Comparison of ENCODE assay signal across 23 cellular contexts in genomic region chr4:38923746-38924145, GRCh38. TPM values are rescaled to one million over a fixed set of nuclear protein-coding genes. Genes with fewer than 3 reads are reported as not detected.
DNase-seq lines count a peak whose midpoint lies in the region; ATAC-seq, FAIRE-seq and TF ChIP-seq lines count a peak whose summit lies in the region.
"Had no signal": no experiment of that assay in that cellular context is flagged by ENCODE, and none has a peak within 500 bp of the region (broad histone marks: within the 10 kb centered on the region; RNA-seq: fewer than 3 reads in every experiment).

No MANE protein-coding gene starts in this region.

- intact Hi-C loops in dorsolateral prefrontal cortex (cut with DNase I), result loop anchor here (5.0 to 10.0 kb wide), 2 partner anchors 121 to 124 kb away; no protein-coding TSS in a partner anchor

- H3K36me3 ChIP-seq in rectal smooth muscle tissue (ENCODE audit: control insufficient read depth, insufficient read depth, low read length), result peaks cover 21% of the 10 kb centered on the region
- H3K36me3 ChIP-seq: BLaER1 had no signal

- FAIRE-seq in urothelium cell line (lab: Jason Lieb, UNC), result no peak
- FAIRE-seq: A204.1, GM19239 had no signal

- peak; percentile 30 for DNase-seq in Caki2 (ENCODE audit: low read depth)
- no peak for DNase-seq in dorsolateral prefrontal cortex
- peak; percentile 50 for DNase-seq in kidney tubule cell (ENCODE audit: low spot score)
- DNase-seq in urothelium cell line (ENCODE audit: low spot score), result no peak
- DNase-seq in NCI-H526 treated with DMSO at 0.1 percent for 48 hours (lab: John Stamatoyannopoulos, UW), result no peak
- no peak for DNase-seq in NCI-H446 (lab: John Stamatoyannopoulos, UW)
- DNase-seq: Calu3; CD4-positive, alpha-beta memory T cell; GF-D8; GM23248; HCEC 1CT; MM.1S; NCI-H1105 treated with DMSO at 0.1 percent for 48 hours; NCI-H1694; NCI-H2107; NCI-H2227 treated with DMSO at 0.1 percent for 48 hours; NCI-H524; SHP77 treated with DMSO at 0.1 percent for 48 hours had no signal

- peaks cover 47% of the 10 kb centered on the region for H3K4me1 ChIP-seq in rectal smooth muscle tissue (ENCODE audit: control insufficient read depth, insufficient read depth, low read length)

- H3K27ac ChIP-seq in dorsolateral prefrontal cortex (peak overlapping the region in 57 of 59 donors; percentile 13 to 98 (median 91)), rectal smooth muscle tissue (ENCODE audit: low read depth, low read length) (peak overlapping the region; percentile 74)
- H3K27ac ChIP-seq: BLaER1, GM23248 had no signal

- ATAC-seq in HG03571 (IDR thresholded peaks at IDR 0.05; ENCODE audit: unreplicated experiment), result no peak

- in situ Hi-C loops in Caki2 (cut with HindIII; ENCODE audit: low pct_unique_long_range_greater_than_20kb, low sequenced_read_pairs), result no loop called here

- H3K27me3 ChIP-seq in dorsolateral prefrontal cortex, result no peaks in the 10 kb centered on the region
- no peaks in the 10 kb centered on the region for H3K27me3 ChIP-seq in rectal smooth muscle tissue (ENCODE audit: control insufficient read depth, insufficient read depth, low read length)
- H3K27me3 ChIP-seq: BLaER1 had no signal

- no peak overlapping the region for H3K4me3 ChIP-seq in dorsolateral prefrontal cortex
- no peak overlapping the region for H3K4me3 ChIP-seq in rectal smooth muscle tissue (ENCODE audit: low read length)
- H3K4me3 ChIP-seq: BLaER1, GM23248 had no signal

- no peak overlapping the region for H3K9ac ChIP-seq in rectal smooth muscle tissue (ENCODE audit: low read length)
- H3K9ac ChIP-seq: BLaER1, GM23248 had no signal

- no peak for TF ChIP-seq CTCF in dorsolateral prefrontal cortex (IDR thresholded peaks at IDR 0.05 in 54 of 56, conservative IDR thresholded peaks at IDR 0.05 in 2 of 56; ENCODE audit: low read depth in 1 of 56, partially characterized antibody in 56 of 56)

RNA-seq across cellular contexts. Expression of gene FAM114A1, which starts 56.1 kb away (rescaled TPM):
- 63.7 and 79.7 TPM in 2 replicates for total RNA-seq in Caki2 (2014; rRNA removed; shearing (Covaris generic); ENCODE audit: low replicate concordance)
- total RNA-seq in dorsolateral prefrontal cortex, result 10 to 100 TPM in 86 of 120 experiments, 1 to 10 TPM in 34; 4.5 to 26.2 (median 12.7) TPM

Comparison
In these comparisons a context has a peak if more than half of its experiments do, and no peak if none do; other contexts are left out.
1. DNase-seq: peak in Caki2 (single experiment) and kidney tubule cell (single experiment); none in dorsolateral prefrontal cortex (0 of 10), urothelium cell line (single experiment), NCI-H526 treated with DMSO at 0.1 percent for 48 hours (single experiment) and NCI-H446 (0 of 2).